In the genomic region with DNA sequence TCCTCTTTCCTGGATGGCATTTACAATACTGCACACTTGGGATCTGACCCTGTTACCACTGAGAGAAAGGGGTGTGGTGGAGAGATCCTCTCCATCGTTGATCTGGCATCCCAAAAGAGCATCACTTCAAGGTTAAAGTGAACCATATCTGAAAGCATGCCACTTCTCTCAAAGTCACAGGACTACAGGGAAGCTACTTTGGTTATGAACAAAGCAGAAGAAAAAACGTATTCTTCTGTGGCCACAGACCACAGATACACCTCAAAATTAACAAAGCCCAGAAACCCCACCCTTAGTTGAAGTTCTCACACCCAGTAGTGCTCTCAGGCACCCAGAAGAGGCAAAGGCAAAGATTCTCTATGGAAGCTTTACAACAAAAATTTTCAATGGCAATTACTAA, we compare ENCODE assay signal across 11 cellular contexts.
DNase-seq lines count a peak whose midpoint lies in the region; ATAC-seq and TF ChIP-seq lines count a peak whose summit lies in the region.
"Had no signal": no experiment of that assay in that cellular context is flagged by ENCODE, and none has a peak within 500 bp of the region (broad histone marks: within the 10 kb centered on the region; RNA-seq: fewer than 3 reads in every experiment).

No MANE protein-coding gene starts in this region.

- H3K36me3 Mint-ChIP-seq in CD14-positive monocyte (peaks cover 11 to 20% of the 10 kb centered on the region in 2 donors), HFFc6 (ENCODE audit: low read depth) (peaks cover 14% of the 10 kb centered on the region; the same call in 1 of the 2 replicates)

- TF ChIP-seq CTCF in CD14-positive monocyte (IDR thresholded peaks at IDR 0.05) (no peak), NB4 (IDR thresholded peaks at IDR 0.05; ENCODE audit: low read depth, low read length) (no peak), HFFc6 (IDR thresholded peaks at IDR 0.05) (no peak)

- DNase-seq in CD14-positive monocyte (ENCODE audit: low spot score) = no peak
- peak; percentile 11 for DNase-seq in NB4 (ENCODE audit: low read depth)
- DNase-seq in stimulated activated CD4-positive, alpha-beta T cell treated with anti-CD3 and anti-CD28 coated beads, Interleukin-2, amount 100 ng/mL, for 24 hours = no peak
- no peak for DNase-seq in HFFc6
- DNase-seq in AG08396 (ENCODE audit: low spot score) = no peak
- DNase-seq in substantia nigra (lab: John Stamatoyannopoulos, UW) = no peak
- DNase-seq: H7, NCI-H226 had no signal

- H3K4me3 Mint-ChIP-seq in CD14-positive monocyte (peak overlapping the region in 1 of 2 donors; percentile 47), HFFc6 (no peak overlapping the region)
- H3K4me3 Mint-ChIP-seq: brain had no signal

- H3K4me1 Mint-ChIP-seq in CD14-positive monocyte (peaks cover 61% of the 10 kb centered on the region), HFFc6 (ENCODE audit: low read depth) (0 out of 2 replicates have a peak, but pooled peaks cover 9% of the 10 kb centered on the region)

- H3K27ac ChIP-seq in substantia nigra (ENCODE audit: low read depth, low read length, poor library complexity, severe bottlenecking) = no peak overlapping the region

- TF ChIP-seq POLR2A in NB4 (IDR thresholded peaks at IDR 0.05; ENCODE audit: extremely low read depth, insufficient read length) = no peak

- H3K9me3 Mint-ChIP-seq in CD14-positive monocyte (peaks cover 0 to 3% (median 0%) of the 10 kb centered on the region in 7 donors), HFFc6 (no peaks in the 10 kb centered on the region)

- H3K27me3 Mint-ChIP-seq in CD14-positive monocyte (ENCODE audit: low read depth in 3 of 3) (no peaks in the 10 kb centered on the region), HFFc6 (ENCODE audit: insufficient read depth) (no peaks in the 10 kb centered on the region)
- H3K27me3 Mint-ChIP-seq: brain had no signal

- intact Hi-C loops in CD14-positive monocyte (cut with micrococcal nuclease) = loop anchor here (10.0 kb wide), 1 partner anchor 177 kb away; the partner anchor contains the start of genes C4orf33 (in 2 of the 2) and SCLT1 (in 2 of the 2)

- H3K4me3 ChIP-seq in NB4 (ENCODE audit: low read depth, low read length) = no peak overlapping the region

- peak; percentile 58 for ATAC-seq in GM19023 (IDR thresholded peaks at IDR 0.05; ENCODE audit: unreplicated experiment)
- ATAC-seq in HG02852 (IDR thresholded peaks at IDR 0.05; ENCODE audit: unreplicated experiment) = peak; percentile 83

- H3K27ac Mint-ChIP-seq in CD14-positive monocyte (peak overlapping the region; percentile 61 to 98 (median 91)), HFFc6 (no peak overlapping the region)
- H3K27ac Mint-ChIP-seq: brain had no signal
